In the genomic region with DNA sequence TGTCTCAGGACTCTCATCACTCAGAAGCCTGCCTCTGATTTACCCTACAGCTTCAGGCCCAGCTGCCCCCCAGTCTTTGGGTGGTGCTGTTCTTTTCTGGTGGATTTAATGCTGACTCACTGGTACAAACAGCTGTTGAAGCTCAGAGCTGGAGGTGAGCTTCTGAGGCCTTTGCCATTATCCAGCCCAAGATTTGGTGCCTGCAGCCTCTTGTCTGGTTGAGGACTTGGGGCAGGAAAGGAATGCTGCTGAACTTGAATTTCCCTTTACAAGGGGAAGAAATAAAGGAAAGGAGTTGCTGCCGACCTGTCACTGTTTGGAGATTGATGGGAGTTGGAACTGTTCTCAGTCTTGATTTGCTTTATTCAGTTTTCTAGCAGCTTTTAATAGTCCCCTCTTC, we compare ENCODE assay signal across 13 cellular contexts. TPM values are rescaled to one million over a fixed set of nuclear protein-coding genes. Genes with fewer than 3 reads are reported as not detected.
DNase-seq lines count a peak whose midpoint lies in the region; ATAC-seq, FAIRE-seq and TF ChIP-seq lines count a peak whose summit lies in the region.
"Had no signal": no experiment of that assay in that cellular context is flagged by ENCODE, and none has a peak within 500 bp of the region (broad histone marks: within the 10 kb centered on the region; RNA-seq: fewer than 3 reads in every experiment).

No MANE protein-coding gene starts in this region.

- H3K4me1 ChIP-seq in KMS-11 (ENCODE audit: low read depth, poor library complexity, severe bottlenecking): peaks cover 7% of the 10 kb centered on the region
- H3K4me1 ChIP-seq in parathyroid adenoma: no peaks in the 10 kb centered on the region

- H3K27ac ChIP-seq in KMS-11 (peak overlapping the region; percentile 33; the same call in 1 of the 2 replicates), epithelial cell of prostate (peak overlapping the region; percentile 85), parathyroid adenoma (no peak overlapping the region)

- H2AFZ ChIP-seq in KMS-11 (ENCODE audit: low read depth): no peak overlapping the region
- H2AFZ ChIP-seq in parathyroid adenoma: no peak overlapping the region

- H4K20me1 ChIP-seq in KMS-11 (ENCODE audit: insufficient read depth): no peaks in the 10 kb centered on the region

- H3K36me3 ChIP-seq in KMS-11 (ENCODE audit: insufficient read depth): peaks cover 7% of the 10 kb centered on the region; the same call in 1 of the 2 replicates
- no peaks in the 10 kb centered on the region for H3K36me3 ChIP-seq in parathyroid adenoma (ENCODE audit: control insufficient read depth, insufficient read depth, low read length)

- TF ChIP-seq CTCF in AG10803 (conservative IDR thresholded peaks at IDR 0.05; ENCODE audit: low read length): no peak
- TF ChIP-seq CTCF in KMS-11 (conservative IDR thresholded peaks at IDR 0.05; ENCODE audit: low read depth, low read length): no peak
- no peak for TF ChIP-seq CTCF in parathyroid adenoma (IDR thresholded peaks at IDR 0.05)

- ATAC-seq in left lobe of liver (no peak), HG03457 (IDR thresholded peaks at IDR 0.05; ENCODE audit: unreplicated experiment) (no peak)

- H3K9ac ChIP-seq in KMS-11 (no peak overlapping the region), parathyroid adenoma (no peak overlapping the region)

- H3K4me3 ChIP-seq in AG10803 (ENCODE audit: low read length): no peak overlapping the region
- no peak overlapping the region for H3K4me3 ChIP-seq in KMS-11 (IDR thresholded peaks at IDR 0.05; ENCODE audit: insufficient read depth, low read depth, low read length)
- no peak overlapping the region for H3K4me3 ChIP-seq in parathyroid adenoma (ENCODE audit: low read depth, low read length)

- H3K27me3 ChIP-seq in KMS-11 (ENCODE audit: insufficient read depth, low read depth): no peaks in the 10 kb centered on the region
- no peaks in the 10 kb centered on the region for H3K27me3 ChIP-seq in parathyroid adenoma (ENCODE audit: control insufficient read depth, insufficient read depth, low read length)

- no peaks in the 10 kb centered on the region for H3K79me2 ChIP-seq in KMS-11 (ENCODE audit: insufficient read depth, low read depth)
- H3K79me2 ChIP-seq in parathyroid adenoma: no peaks in the 10 kb centered on the region

- FAIRE-seq in GM19239 (lab: Jason Lieb, UNC): no peak

- H3K4me2 ChIP-seq in KMS-11 (no peak overlapping the region), parathyroid adenoma (ENCODE audit: low read length) (peak overlapping the region; percentile 13)

- DNase-seq in AG10803 (ENCODE audit: low read depth): peak; percentile 50
- peak; percentile 84 for DNase-seq in epithelial cell of prostate (ENCODE audit: low read depth, low spot score)
- no peak for DNase-seq in NCI-H1105 (lab: John Stamatoyannopoulos, UW)
- no peak for DNase-seq in GM19239 (ENCODE audit: insufficient read length, low spot score)
- DNase-seq in left lobe of liver (ENCODE audit: low spot score): no peak
- DNase-seq: activated CD4-positive, alpha-beta memory T cell treated with anti-CD3 and anti-CD28 coated beads, Interleukin-2, amount 10 ng/mL, durations not matched to agents 7 days and 5 days; cortex of kidney; DMS79 treated with DMSO at 0.1 percent for 48 hours; NCI-H2171 treated with DMSO at 0.1 percent for 48 hours; SHP77 treated with DMSO at 0.1 percent for 48 hours had no signal

- no peaks in the 10 kb centered on the region for H3K9me3 ChIP-seq in parathyroid adenoma (ENCODE audit: control insufficient read depth, low read length)

RNA-seq across cellular contexts. Expression of a gene that starts 19.8 kb away (rescaled TPM):
- total RNA-seq in left lobe of liver: 24.4 TPM

RNA-seq across cellular contexts. Expression of a gene that starts 26.0 kb away (rescaled TPM):
- total RNA-seq in left lobe of liver: 49.8 TPM

RNA-seq across cellular contexts. Expression of a gene that starts 26.6 kb away (rescaled TPM):
- 53.3 TPM for total RNA-seq in left lobe of liver

RNA-seq across cellular contexts. Expression of a gene that starts 33.9 kb away (rescaled TPM):
- 2.3 TPM for total RNA-seq in left lobe of liver

RNA-seq across cellular contexts. Expression of a gene that starts 34.7 kb away (rescaled TPM):
- total RNA-seq in left lobe of liver: 24.0 TPM

Comparison
In these comparisons a context has a peak if more than half of its experiments do, and no peak if none do; other contexts are left out.
1. DNase-seq: peak in AG10803 (single experiment) and epithelial cell of prostate (single experiment); none in NCI-H1105 (single experiment), GM19239 (single experiment) and left lobe of liver (single experiment).